11 cellular contexts compared by ENCODE assay signal in the genomic region with DNA sequence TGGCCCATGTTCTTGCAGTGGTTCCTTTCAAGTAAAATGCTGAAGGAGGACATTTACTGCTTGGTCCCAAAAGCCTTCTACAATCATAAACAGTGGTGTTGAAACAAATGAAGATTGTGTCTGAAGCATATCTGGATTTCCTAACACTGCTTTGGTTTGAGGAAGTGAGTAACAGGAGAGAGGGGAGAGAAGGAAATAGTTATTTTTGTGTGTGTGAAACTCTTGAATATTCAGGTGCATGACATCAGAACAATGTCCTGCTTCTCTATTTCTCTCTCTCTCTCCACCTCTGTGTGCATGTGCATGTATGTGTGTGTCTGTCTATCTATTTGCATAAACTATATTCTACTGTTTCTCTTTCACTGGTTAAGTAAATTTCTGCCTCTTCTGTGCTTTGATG.
DNase-seq lines count a peak whose midpoint lies in the region; ATAC-seq, FAIRE-seq and TF ChIP-seq lines count a peak whose summit lies in the region.
"Had no signal": no experiment of that assay in that cellular context is flagged by ENCODE, and none has a peak within 500 bp of the region (broad histone marks: within the 10 kb centered on the region; RNA-seq: fewer than 3 reads in every experiment).

No MANE protein-coding gene starts in this region.

- ATAC-seq in GM21390 (IDR thresholded peaks at IDR 0.05; ENCODE audit: unreplicated experiment) = peak; percentile 98
- ATAC-seq in HG03432 (IDR thresholded peaks at IDR 0.05; ENCODE audit: unreplicated experiment) = peak; percentile 96
- ATAC-seq in central memory CD8-positive, alpha-beta T cell (replicated peaks; ENCODE audit: extremely low read depth, poor library complexity, severe bottlenecking) = peak; percentile 24
- ATAC-seq in HepG2 = no peak
- ATAC-seq: activated CD4-positive, alpha-beta T cell treated with anti-CD3 and anti-CD28 coated beads for 36 hours had no signal

- H3K27me3 Mint-ChIP-seq in central memory CD8-positive, alpha-beta T cell = peaks cover 14% of the 10 kb centered on the region
- H3K27me3 Mint-ChIP-seq in CD4-positive, alpha-beta memory T cell = no peaks in the 10 kb centered on the region
- H3K27me3 Mint-ChIP-seq: activated CD4-positive, alpha-beta T cell treated with anti-CD3 and anti-CD28 coated beads for 36 hours had no signal

- in situ Hi-C loops in G401 (cut with HindIII; ENCODE audit: low sequenced_read_pairs) = no loop called here
- in situ Hi-C loops in HepG2 (cut with HindIII; ENCODE audit: extremely low pct_ligation_motif_present, low pct_unique_long_range_greater_than_20kb) = no loop called here

- H3K4me3 ChIP-seq in HepG2 (replicated peaks in 1 of 3; ENCODE audit: insufficient read depth in 1 of 3, low read depth in 2 of 3, low read length in 3 of 3) = no peak overlapping the region
- no peak overlapping the region for H3K4me3 ChIP-seq in CD4-positive, alpha-beta memory T cell (ENCODE audit: low read length in 2 of 2)
- H3K4me3 ChIP-seq: tibial artery had no signal

- no peak for TF ChIP-seq RAD21 in HepG2 (CRISPR knock-in tag; IDR thresholded peaks at IDR 0.05)

- H3K79me2 ChIP-seq in HepG2 (ENCODE audit: insufficient read depth, low read length) = no peaks in the 10 kb centered on the region

- no peaks in the 10 kb centered on the region for H3K36me3 Mint-ChIP-seq in central memory CD8-positive, alpha-beta T cell (ENCODE audit: insufficient read depth)
- peaks cover 5 to 6% of the 10 kb centered on the region in 2 donors for H3K36me3 Mint-ChIP-seq in CD4-positive, alpha-beta memory T cell

- H3K9me3 Mint-ChIP-seq in central memory CD8-positive, alpha-beta T cell = peaks cover 10% of the 10 kb centered on the region
- peaks cover 3 to 24% (median 16%) of the 10 kb centered on the region in 8 donors for H3K9me3 Mint-ChIP-seq in CD4-positive, alpha-beta memory T cell

- no peak overlapping the region for H3K4me2 ChIP-seq in HepG2 (ENCODE audit: low read depth, low read length)

- CTCF ChIA-PET in HepG2 (lab: Yijun Ruan, JAX; ENCODE audit: low intra/inter-chr PET ratio, low total read pairs) = no interaction called here
- CTCF ChIA-PET in CD4-positive, alpha-beta memory T cell (lab: Charles Lee; ENCODE audit: partially characterized antibody) = no interaction called here

- no peaks in the 10 kb centered on the region for H3K4me1 Mint-ChIP-seq in central memory CD8-positive, alpha-beta T cell
- H3K4me1 Mint-ChIP-seq in CD4-positive, alpha-beta memory T cell = no peaks in the 10 kb centered on the region
- H3K4me1 Mint-ChIP-seq: activated CD4-positive, alpha-beta T cell treated with anti-CD3 and anti-CD28 coated beads for 36 hours; CD4-positive, CD25-positive, alpha-beta regulatory T cell had no signal

- no peak for TF ChIP-seq POLR2A in HepG2 (IDR thresholded peaks at IDR 0.05; ENCODE audit: insufficient read depth in 1 of 2, low read depth in 2 of 2, low read length in 2 of 2)

- H2AFZ ChIP-seq in HepG2 (ENCODE audit: low read length) = no peak overlapping the region

- peak; percentile 70 for DNase-seq in ELR (ENCODE audit: low read depth)
- no peak for DNase-seq in central memory CD8-positive, alpha-beta T cell (ENCODE audit: low spot score in 2 of 2)
- DNase-seq in DMS153 (lab: John Stamatoyannopoulos, UW) = no peak
- DNase-seq in G401 (ENCODE audit: low spot score) = no peak
- DNase-seq in HepG2 (ENCODE audit: low spot score) = no peak
- no peak for DNase-seq in CD4-positive, alpha-beta memory T cell
- DNase-seq: activated CD4-positive, alpha-beta T cell treated with anti-CD3 and anti-CD28 coated beads for 36 hours; CD4-positive, CD25-positive, alpha-beta regulatory T cell; tibial artery had no signal

- POLR2A ChIA-PET in HepG2 (lab: Yijun Ruan, JAX) = no interaction called here
- POLR2A ChIA-PET in CD4-positive, alpha-beta memory T cell (lab: Charles Lee; ENCODE audit: partially characterized antibody) = no interaction called here

- intact Hi-C loops in HepG2 (cut with micrococcal nuclease; ENCODE audit: unreplicated experiment) = no loop called here
- intact Hi-C loops in CD4-positive, alpha-beta memory T cell (cut with micrococcal nuclease) = no loop called here

- no peak for TF ChIP-seq CTCF in HepG2 (CRISPR knock-in tag; IDR thresholded peaks at IDR 0.05)

- no TSS peak for BruUV-seq in HepG2 (replicated peaks; lab: Mats Ljungman, UMichigan)

- peaks cover 9% of the 10 kb centered on the region; the same call in 1 of the 2 replicates for H3K9me3 ChIP-seq in HepG2 (ENCODE audit: low read length)
- no peaks in the 10 kb centered on the region for H3K9me3 ChIP-seq in CD4-positive, alpha-beta memory T cell (ENCODE audit: control insufficient read depth in 1 of 2, low read length in 2 of 2)

- FAIRE-seq in HepG2 (lab: Jason Lieb, UNC) = no peak

- H3K9ac ChIP-seq in HepG2 (ENCODE audit: insufficient read depth, low read depth, low read length) = no peak overlapping the region

- no peak overlapping the region for H3K27ac Mint-ChIP-seq in central memory CD8-positive, alpha-beta T cell (ENCODE audit: low read depth)
- H3K27ac Mint-ChIP-seq in CD4-positive, alpha-beta memory T cell = no peak overlapping the region
- H3K27ac Mint-ChIP-seq: activated CD4-positive, alpha-beta T cell treated with anti-CD3 and anti-CD28 coated beads for 36 hours; CD4-positive, CD25-positive, alpha-beta regulatory T cell had no signal

- H3K4me3 Mint-ChIP-seq in central memory CD8-positive, alpha-beta T cell = no peak overlapping the region
- no peak overlapping the region for H3K4me3 Mint-ChIP-seq in CD4-positive, alpha-beta memory T cell
- H3K4me3 Mint-ChIP-seq: activated CD4-positive, alpha-beta T cell treated with anti-CD3 and anti-CD28 coated beads for 36 hours; CD4-positive, CD25-positive, alpha-beta regulatory T cell had no signal

- no peak overlapping the region for H3K27ac ChIP-seq in HepG2 (ENCODE audit: extremely low read length, insufficient read depth, low read length)
- no peak overlapping the region for H3K27ac ChIP-seq in CD4-positive, alpha-beta memory T cell (ENCODE audit: low read depth, low read length)
- H3K27ac ChIP-seq: tibial artery had no signal

- H3K36me3 ChIP-seq in HepG2 (replicated peaks in 1 of 2; ENCODE audit: control insufficient read depth in 1 of 2, insufficient read depth in 2 of 2, low read length in 2 of 2) = no peaks in the 10 kb centered on the region
- no peaks in the 10 kb centered on the region for H3K36me3 ChIP-seq in CD4-positive, alpha-beta memory T cell (ENCODE audit: insufficient read depth, low read length)
- H3K36me3 ChIP-seq: tibial artery had no signal

- no peaks in the 10 kb centered on the region for H4K20me1 ChIP-seq in HepG2 (ENCODE audit: insufficient read depth, low read length)

- TF ChIP-seq EP300 in HepG2 (IDR thresholded peaks at IDR 0.05; ENCODE audit: low read depth in 2 of 2, low read length in 2 of 2) (no peak), HepG2 (CRISPR knock-in tag; IDR thresholded peaks at IDR 0.05; ENCODE audit: borderline replicate concordance) (no peak)

- peaks cover 8% of the 10 kb centered on the region for H3K4me1 ChIP-seq in HepG2 (ENCODE audit: insufficient read depth, low read length)
- no peaks in the 10 kb centered on the region for H3K4me1 ChIP-seq in CD4-positive, alpha-beta memory T cell (ENCODE audit: insufficient read depth, low read length)
- H3K4me1 ChIP-seq: tibial artery had no signal

- no peaks in the 10 kb centered on the region; a peak in 1 of 5 replicates for H3K27me3 ChIP-seq in HepG2 (ENCODE audit: control insufficient read depth in 1 of 2, insufficient read depth in 2 of 2, low read length in 2 of 2)
- H3K27me3 ChIP-seq in CD4-positive, alpha-beta memory T cell (ENCODE audit: insufficient read depth, low read length) = no peaks in the 10 kb centered on the region
- H3K27me3 ChIP-seq: tibial artery had no signal

TF ChIP-seq in HepG2, 621 proteins besides CTCF, POLR2A, EP300 and RAD21:
- TF ChIP-seq TCF7L2 (IDR thresholded peaks at IDR 0.05; ENCODE audit: low read depth, low read length) (no peak), ZNF672 (CRISPR knock-in tag; IDR thresholded peaks at IDR 0.05) (no peak), NPAS2 (CRISPR knock-in tag; IDR thresholded peaks at IDR 0.05; ENCODE audit: borderline replicate concordance) (no peak), ZNF749 (CRISPR knock-in tag; IDR thresholded peaks at IDR 0.05; ENCODE audit: borderline replicate concordance) (no peak), SNRNP70 (IDR thresholded peaks at IDR 0.05; ENCODE audit: low read depth, low read length) (no peak), ZIK1 (CRISPR knock-in tag; IDR thresholded peaks at IDR 0.05; ENCODE audit: borderline replicate concordance, low read depth) (no peak), KDM5A (IDR thresholded peaks at IDR 0.05; ENCODE audit: borderline replicate concordance, low read length) (no peak), REL (CRISPR knock-in tag; conservative IDR thresholded peaks at IDR 0.05) (no peak), ZNF451 (CRISPR knock-in tag; IDR thresholded peaks at IDR 0.05) (no peak), KDM6A (CRISPR knock-in tag; IDR thresholded peaks at IDR 0.05; ENCODE audit: low read depth) (no peak), NFATC3 (CRISPR knock-in tag; IDR thresholded peaks at IDR 0.05) (no peak), GRHL1 (CRISPR knock-in tag; conservative IDR thresholded peaks at IDR 0.05) (no peak)
- TF ChIP-seq, protein P1, sequence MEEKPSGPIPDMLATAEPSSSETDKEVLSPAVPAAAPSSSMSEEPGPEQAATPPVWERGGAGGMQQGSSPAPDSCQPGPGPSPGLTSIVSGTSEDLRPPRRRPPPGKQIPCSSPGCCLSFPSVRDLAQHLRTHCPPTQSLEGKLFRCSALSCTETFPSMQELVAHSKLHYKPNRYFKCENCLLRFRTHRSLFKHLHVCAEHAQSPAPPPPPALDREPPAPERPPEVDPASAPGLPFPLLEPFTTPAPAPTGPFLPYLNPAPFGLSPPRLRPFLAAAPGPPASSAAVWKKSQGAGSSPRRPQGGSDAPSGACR (CRISPR knock-in tag; IDR thresholded peaks at IDR 0.05) = no peak
TF ChIP-seq in HepG2: peak in this region for 0.
